In genomic region chr1:169886931-169887330, GRCh38 we compare ENCODE assay signal across 22 cellular contexts.
"Had no signal": no experiment of that assay in that cellular context is flagged by ENCODE, and none has a peak within 500 bp of the region (broad histone marks: within the 10 kb centered on the region; RNA-seq: fewer than 3 reads in every experiment).

No MANE protein-coding gene starts in this region.

- H3K9me3 ChIP-seq: SK-N-SH had no signal

- H3K4me2 ChIP-seq: SK-N-SH had no signal

- DNase-seq: Karpas-422, KG1, MM.1S, NCI-H1092 treated with DMSO at 0.1 percent for 48 hours, NCI-H1436, NCI-H187, NCI-H2029, NCI-H2081 treated with DMSO at 0.1 percent for 48 hours, NCI-H2171, NCI-H226, NCI-H446, NCI-H510A, NCI-H524 treated with DMSO at 0.1 percent for 48 hours, NCI-H69, NCI-H774, PC-3, SHP77, SK-N-SH, SW 1271 had no signal

- ATAC-seq: Panc1 had no signal

- H3K9me2 ChIP-seq: SK-N-SH had no signal

- H3K9ac ChIP-seq: SK-N-SH had no signal

- H3K27ac ChIP-seq: HL-60, RWPE1 had no signal
